ENCODE assay signal across 26 cellular contexts in genomic region chr12:94551810-94552209, GRCh38.
DNase-seq lines count a peak whose midpoint lies in the region; ATAC-seq, FAIRE-seq and TF ChIP-seq lines count a peak whose summit lies in the region.
"Had no signal": no experiment of that assay in that cellular context is flagged by ENCODE, and none has a peak within 500 bp of the region (broad histone marks: within the 10 kb centered on the region; RNA-seq: fewer than 3 reads in every experiment).

No MANE protein-coding gene starts in this region.

- H3K9me3 Mint-ChIP-seq in Calu3 (ENCODE audit: low read depth, unreplicated experiment): peaks cover 13% of the 10 kb centered on the region
- peaks cover 15% of the 10 kb centered on the region for H3K9me3 Mint-ChIP-seq in neural progenitor cell
- H3K9me3 Mint-ChIP-seq: HFFc6 had no signal

- H3K4me3 ChIP-seq in H1 (ENCODE audit: extremely low read depth in 1 of 4, insufficient read depth in 2 of 4, low read depth in 3 of 4, low read length in 4 of 4) (no peak overlapping the region), neural progenitor cell (no peak overlapping the region), esophagus muscularis mucosa (no peak overlapping the region)
- H3K4me3 ChIP-seq: BLaER1, GM12878, GM23248, HAP-1 had no signal

- H3K56ac ChIP-seq in H1 (replicated peaks; ENCODE audit: insufficient read length, low read depth, low read length): no peak overlapping the region

- DNase-seq in Calu3: no peak
- no peak for DNase-seq in H1 (ENCODE audit: low read depth in 1 of 2, low spot score in 2 of 2)
- DNase-seq in left colon: no peak
- no peak for DNase-seq in neural progenitor cell (ENCODE audit: low spot score)
- no peak for DNase-seq in foreskin melanocyte
- no peak for DNase-seq in esophagus muscularis mucosa (ENCODE audit: extremely low spot score)
- DNase-seq in frontal cortex (ENCODE audit: low spot score in 2 of 2): no peak
- DNase-seq: Caco-2; CD4-positive, CD25-positive, alpha-beta regulatory T cell; CD8-positive, alpha-beta T cell; DMS 273 treated with DMSO at 0.1 percent for 48 hours; DMS79; EL; GDM1; GM23248; HFFc6 had no signal

- H3K9ac ChIP-seq in H1 (replicated peaks in 1 of 4; ENCODE audit: extremely low read depth in 1 of 4, low read depth in 3 of 4, low read length in 3 of 4) (no peak overlapping the region), neural progenitor cell (no peak overlapping the region)
- H3K9ac ChIP-seq: BLaER1, GM23248 had no signal

- H3K27me3 ChIP-seq in H1 (replicated peaks in 1 of 4; ENCODE audit: control insufficient read depth in 3 of 4, extremely low read depth in 1 of 4, insufficient read depth in 3 of 4, low read length in 3 of 4): peaks cover 0 to 2% (median 0%) of the 10 kb centered on the region in 4 experiments; a peak in 2 of 7 replicates
- H3K27me3 ChIP-seq in neural progenitor cell: no peaks in the 10 kb centered on the region
- no peaks in the 10 kb centered on the region for H3K27me3 ChIP-seq in esophagus muscularis mucosa
- H3K27me3 ChIP-seq: BLaER1 had no signal

- H4K20me1 ChIP-seq in H1 (replicated peaks in 1 of 2; ENCODE audit: control insufficient read depth in 1 of 2, insufficient read depth in 2 of 2, low read length in 2 of 2) (no peaks in the 10 kb centered on the region), neural progenitor cell (ENCODE audit: low read depth) (no peaks in the 10 kb centered on the region)
- H4K20me1 ChIP-seq: BLaER1 had no signal

- H2BK12ac ChIP-seq in H1 (ENCODE audit: low read depth, low read length): no peak overlapping the region

- H3K4me1 ChIP-seq in H1 (replicated peaks in 1 of 4; ENCODE audit: control insufficient read depth in 3 of 4, insufficient read depth in 4 of 4, low read length in 3 of 4) (no peaks in the 10 kb centered on the region), neural progenitor cell (no peaks in the 10 kb centered on the region), esophagus muscularis mucosa (no peaks in the 10 kb centered on the region)
- H3K4me1 ChIP-seq: Caco-2, HAP-1 had no signal

- H2AFZ ChIP-seq in H1 (ENCODE audit: low read length) (no peak overlapping the region), neural progenitor cell (replicated peaks) (no peak overlapping the region)
- H2AFZ ChIP-seq: GM23248 had no signal

- peaks cover 6 to 11% of the 10 kb centered on the region in 2 experiments for H3K9me3 ChIP-seq in H1 (ENCODE audit: insufficient read depth in 2 of 2, low read depth in 1 of 2, low read length in 1 of 2)
- no peaks in the 10 kb centered on the region for H3K9me3 ChIP-seq in neural progenitor cell (ENCODE audit: low read depth)
- H3K9me3 ChIP-seq in esophagus muscularis mucosa: no peaks in the 10 kb centered on the region

- H3K36me3 ChIP-seq in H1 (ENCODE audit: control insufficient read depth in 2 of 4, insufficient read depth in 4 of 4, low read length in 3 of 4) (no peaks in the 10 kb centered on the region), neural progenitor cell (no peaks in the 10 kb centered on the region), esophagus muscularis mucosa (no peaks in the 10 kb centered on the region)
- H3K36me3 ChIP-seq: BLaER1, HAP-1 had no signal

- no peak overlapping the region for H2BK15ac ChIP-seq in H1 (ENCODE audit: low read length)

- 34% methylated on average over 3 of the region's 4 CpGs; no CpG with 5 or more reads in 1 of the 2 experiments for WGBS in H1 (ENCODE audit: extremely low coverage in 1 of 2, insufficient coverage in 1 of 2, insufficient read length in 1 of 2, insufficient replicate concordance in 2 of 2, low coverage in 1 of 2, low lambda C conversion rate in 2 of 2, missing lambda C conversion rate in 1 of 2), 2 experiments
- WGBS in esophagus muscularis mucosa: 47% methylated on average over 3 of the region's 4 CpGs

- no peak for TF ChIP-seq RAD21 in H1 (IDR thresholded peaks at IDR 0.05 in 1 of 2, conservative IDR thresholded peaks at IDR 0.05 in 1 of 2; ENCODE audit: low read depth in 2 of 2, low read length in 2 of 2)

- H3K4ac ChIP-seq in H1 (replicated peaks; ENCODE audit: insufficient read length, low read depth, low read length): peak overlapping the region; percentile 65

- H3K4me1 Mint-ChIP-seq in Calu3 (ENCODE audit: low read depth, unreplicated experiment): peaks cover 40% of the 10 kb centered on the region
- peaks cover 2% of the 10 kb centered on the region for H3K4me1 Mint-ChIP-seq in neural progenitor cell
- H3K4me1 Mint-ChIP-seq: B cell; CD4-positive, CD25-positive, alpha-beta regulatory T cell had no signal

- H3K18ac ChIP-seq in H1 (ENCODE audit: extremely low read depth, low read length): no peak overlapping the region

- no peak overlapping the region for H3K14ac ChIP-seq in H1 (ENCODE audit: insufficient read length)

- TF ChIP-seq CTCF in Calu3 (IDR thresholded peaks at IDR 0.05; ENCODE audit: unreplicated experiment): no peak
- TF ChIP-seq CTCF in H1 (IDR thresholded peaks at IDR 0.05; ENCODE audit: control extremely low read depth in 1 of 3, insufficient read depth in 1 of 3, low read depth in 1 of 3, low read length in 3 of 3): no peak
- no peak for TF ChIP-seq CTCF in neural progenitor cell (IDR thresholded peaks at IDR 0.05)
- TF ChIP-seq CTCF in esophagus muscularis mucosa (IDR thresholded peaks at IDR 0.05): no peak

- CTCF ChIA-PET in Calu3 (lab: Charles Lee) (interaction anchor here (1.0 kb wide), 1 partner anchor 324 kb away, joined by 3 read pairs; no protein-coding TSS in a partner anchor), H1 (lab: Charles Lee; ENCODE audit: partially characterized antibody) (interaction anchor here (0.6 to 1.0 kb wide), 2 partner anchors 12 to 418 kb away, joined by 3 read pairs; no protein-coding TSS in a partner anchor)

- no peak overlapping the region for H3K4me2 ChIP-seq in H1 (ENCODE audit: insufficient read depth in 1 of 2, low read depth in 2 of 2, low read length in 2 of 2)
- H3K4me2 ChIP-seq in neural progenitor cell: no peak overlapping the region
- H3K4me2 ChIP-seq: BLaER1 had no signal

- H4K91ac ChIP-seq in H1 (replicated peaks; ENCODE audit: insufficient read length, low read length): no peak overlapping the region

- no peak overlapping the region for H2BK5ac ChIP-seq in H1 (ENCODE audit: low read depth, low read length)

- no peak for TF ChIP-seq EP300 in H1 (IDR thresholded peaks at IDR 0.05; ENCODE audit: borderline replicate concordance in 1 of 2, low read depth in 2 of 2, low read length in 2 of 2)
- TF ChIP-seq EP300 in esophagus muscularis mucosa (IDR thresholded peaks at IDR 0.05): no peak

- FAIRE-seq in H1 (lab: Jason Lieb, UNC) (no peak), frontal cortex (lab: Jason Lieb, UNC) (no peak)
- FAIRE-seq: A204.1, D721Med, GM12878, GM19239, H54 had no signal

- H3K27me3 Mint-ChIP-seq in Calu3 (ENCODE audit: unreplicated experiment): no peaks in the 10 kb centered on the region
- H3K27me3 Mint-ChIP-seq in neural progenitor cell (ENCODE audit: insufficient read depth, low read depth): peaks cover 9% of the 10 kb centered on the region
- H3K27me3 Mint-ChIP-seq: B cell had no signal

- TF ChIP-seq POLR2A in H1 (IDR thresholded peaks at IDR 0.05; ENCODE audit: control extremely low read depth in 1 of 2, low read depth in 2 of 2, low read length in 2 of 2) (no peak), esophagus muscularis mucosa (IDR thresholded peaks at IDR 0.05; ENCODE audit: low read depth) (no peak)

- H2AK5ac ChIP-seq in H1 (ENCODE audit: low read depth, low read length): no peak overlapping the region

- BruUV-seq in Calu3 (replicated peaks; lab: Mats Ljungman, UMichigan): no TSS peak

- H2BK120ac ChIP-seq in H1 (replicated peaks; ENCODE audit: low read depth, low read length): no peak overlapping the region

- no peak overlapping the region for H2BK20ac ChIP-seq in H1 (ENCODE audit: low read length)

- intact Hi-C loops in Calu3 (cut with micrococcal nuclease; ENCODE audit: unreplicated experiment) (loop anchor here (5.0 kb wide), 1 partner anchor 40 kb away; no protein-coding TSS in a partner anchor), left colon (cut with DNase I, micrococcal nuclease) (no loop called here), esophagus muscularis mucosa (cut with DNase I) (no loop called here)

- POLR2A ChIA-PET in H1 (lab: Charles Lee; ENCODE audit: partially characterized antibody): no interaction called here

- ATAC-seq in left colon: peak; percentile 12
- ATAC-seq: CD8-positive, alpha-beta T cell; GM12878 had no signal

- H4K8ac ChIP-seq in H1 (ENCODE audit: extremely low read depth, insufficient read depth, low read length): no peak overlapping the region

- no peak overlapping the region for H4K5ac ChIP-seq in H1 (ENCODE audit: insufficient read length, low read depth, low read length)

- H3K27ac Mint-ChIP-seq in Calu3 (ENCODE audit: unreplicated experiment) (peak overlapping the region; percentile 69), neural progenitor cell (peak overlapping the region; percentile 20)
- H3K27ac Mint-ChIP-seq: B cell; CD4-positive, CD25-positive, alpha-beta regulatory T cell; CD8-positive, alpha-beta T cell; HFFc6 had no signal

- no peaks in the 10 kb centered on the region for H3K36me3 Mint-ChIP-seq in Calu3 (ENCODE audit: insufficient read depth, unreplicated experiment)
- H3K36me3 Mint-ChIP-seq in neural progenitor cell: no peaks in the 10 kb centered on the region
- H3K36me3 Mint-ChIP-seq: CD4-positive, CD25-positive, alpha-beta regulatory T cell had no signal

- H3K23me2 ChIP-seq in H1 (ENCODE audit: low read depth, low read length): no peaks in the 10 kb centered on the region; the same call in 1 of the 2 replicates

- no peaks in the 10 kb centered on the region for H3K79me1 ChIP-seq in H1 (ENCODE audit: low read depth, low read length)

- no peak overlapping the region for H3K23ac ChIP-seq in H1 (ENCODE audit: insufficient read length)

- H3K79me2 ChIP-seq in H1 (ENCODE audit: control insufficient read depth in 1 of 2, insufficient read depth in 2 of 2, low read length in 2 of 2) (no peaks in the 10 kb centered on the region), neural progenitor cell (ENCODE audit: low read depth) (no peaks in the 10 kb centered on the region)

- H3F3A ChIP-seq in neural progenitor cell (ENCODE audit: low read depth): no peaks in the 10 kb centered on the region

- H3K27ac ChIP-seq in H1 (ENCODE audit: low read depth, low read length): no peak overlapping the region
- no peak overlapping the region for H3K27ac ChIP-seq in neural progenitor cell
- H3K27ac ChIP-seq in esophagus muscularis mucosa (replicated peaks in 1 of 4): no peak overlapping the region
- H3K27ac ChIP-seq: 22Rv1, BLaER1, C4-2B, GM23248 had no signal

- H3K4me3 Mint-ChIP-seq in Calu3 (ENCODE audit: low read depth, unreplicated experiment) (no peak overlapping the region), neural progenitor cell (no peak overlapping the region)
- H3K4me3 Mint-ChIP-seq: B cell; CD4-positive, CD25-positive, alpha-beta regulatory T cell; CD8-positive, alpha-beta T cell; HFFc6 had no signal

TF ChIP-seq in H1, 55 proteins besides CTCF, POLR2A, EP300 and RAD21 (continues in another document):
- no peak for TF ChIP-seq ASH2L (IDR thresholded peaks at IDR 0.05; ENCODE audit: low read length)
- TF ChIP-seq RBBP5 (IDR thresholded peaks at IDR 0.05; ENCODE audit: borderline replicate concordance, low read depth, low read length): no peak
- no peak for TF ChIP-seq POLR2AphosphoS5 (IDR thresholded peaks at IDR 0.05; ENCODE audit: low read depth, low read length)
- no peak for TF ChIP-seq JUN (IDR thresholded peaks at IDR 0.05; ENCODE audit: low read depth, low read length)
- TF ChIP-seq CHD2 (IDR thresholded peaks at IDR 0.05; ENCODE audit: low read length): no peak
- TF ChIP-seq JUND (IDR thresholded peaks at IDR 0.05; ENCODE audit: low read length): no peak
